Comparison of ENCODE assay signal across 17 cellular contexts in genomic region chr7:51344406-51344805, GRCh38. TPM values are rescaled to one million over a fixed set of nuclear protein-coding genes. Genes with fewer than 3 reads are reported as not detected.
A peak's percentile ranks its signal among the peaks of the same experiment; 100 is the strongest.
DNase-seq lines count a peak whose midpoint lies in the region; ATAC-seq and TF ChIP-seq lines count a peak whose summit lies in the region.
"Had no signal": no experiment of that assay in that cellular context is flagged by ENCODE, and none has a peak within 500 bp of the region (broad histone marks: within the 10 kb centered on the region; RNA-seq: fewer than 3 reads in every experiment).

No MANE protein-coding gene starts in this region.

- DNase-seq in Caco-2 = peak; percentile 67 to 73
- DNase-seq in NCI-H1105 treated with DMSO at 0.1 percent for 48 hours (lab: John Stamatoyannopoulos, UW) = peak; percentile 91
- DNase-seq in NCI-H774 (lab: John Stamatoyannopoulos, UW) = peak; percentile 68
- no peak for DNase-seq in left lung
- no peak for DNase-seq in amygdala (lab: John Stamatoyannopoulos, UW)
- DNase-seq in vagina (ENCODE audit: extremely low spot score in 2 of 2) = no peak
- no peak for DNase-seq in activated naive CD4-positive, alpha-beta T cell treated with anti-CD3 and anti-CD28 coated beads, Interleukin-2, amount 10 ng/mL, durations not matched to agents 7 days and 5 days
- DNase-seq in activated CD4-positive, CD25-positive, alpha-beta regulatory T cell treated with anti-CD3 and anti-CD28 coated beads, Interleukin-2, amount 50 U/mL, for 72 hours = no peak
- DNase-seq: activated CD4-positive, alpha-beta T cell treated with anti-CD3 and anti-CD28 coated beads, Interleukin-2, amount 50 U/mL, for 4 hours; Kasumi-1; NCI-H446; stimulated activated CD4-positive, alpha-beta T cell treated with anti-CD3 and anti-CD28 coated beads, Interleukin-12 subunit alpha, Interleukin-12 subunit beta, amount 100 ng/mL, for 4 hours had no signal

- peaks cover 22% of the 10 kb centered on the region for H3K36me3 Mint-ChIP-seq in Caco-2 (ENCODE audit: insufficient read depth, unreplicated experiment)
- H3K36me3 Mint-ChIP-seq in activated naive CD4-positive, alpha-beta T cell treated with anti-CD3 and anti-CD28 coated beads, Interleukin-2, amount 10 ng/mL, durations not matched to agents 7 days and 5 days = no peaks in the 10 kb centered on the region

- H3K27ac Mint-ChIP-seq in Caco-2 (ENCODE audit: unreplicated experiment) = peak overlapping the region; percentile 76
- no peak overlapping the region for H3K27ac Mint-ChIP-seq in activated naive CD4-positive, alpha-beta T cell treated with anti-CD3 and anti-CD28 coated beads, Interleukin-2, amount 10 ng/mL, durations not matched to agents 7 days and 5 days
- H3K27ac Mint-ChIP-seq: activated T-helper 17 cell treated with anti-CD3 and anti-CD28 coated beads, Interleukin-2, amount 50 U/mL, for 72 hours had no signal

- H3K4me1 Mint-ChIP-seq in Caco-2 (ENCODE audit: low read depth, unreplicated experiment) = peaks cover 39% of the 10 kb centered on the region
- no peaks in the 10 kb centered on the region for H3K4me1 Mint-ChIP-seq in activated naive CD4-positive, alpha-beta T cell treated with anti-CD3 and anti-CD28 coated beads, Interleukin-2, amount 10 ng/mL, durations not matched to agents 7 days and 5 days
- H3K4me1 Mint-ChIP-seq: activated T-helper 17 cell treated with anti-CD3 and anti-CD28 coated beads, Interleukin-2, amount 50 U/mL, for 72 hours had no signal

- no TSS peak for BruUV-seq in Caco-2 (replicated peaks; lab: Mats Ljungman, UMichigan)

- H3K9me3 ChIP-seq in Caco-2 (no peaks in the 10 kb centered on the region), left lung (no peaks in the 10 kb centered on the region), vagina (no peaks in the 10 kb centered on the region)
- H3K9me3 ChIP-seq: ascending aorta, suprapubic skin had no signal

- H3K4me3 ChIP-seq in Caco-2 (ENCODE audit: low read depth, low read length) = no peak overlapping the region
- no peak overlapping the region for H3K4me3 ChIP-seq in left lung
- no peak overlapping the region for H3K4me3 ChIP-seq in vagina
- H3K4me3 ChIP-seq: ascending aorta, suprapubic skin had no signal

- CTCF ChIA-PET in Caco-2 (lab: Charles Lee) = interaction anchor here (1.1 to 1.3 kb wide), 2 partner anchors 22 to 119 kb away, joined by 3 to 5 read pairs; no protein-coding TSS in a partner anchor
- CTCF ChIA-PET in activated naive CD4-positive, alpha-beta T cell treated with anti-CD3 and anti-CD28 coated beads, Interleukin-2, amount 10 ng/mL, durations not matched to agents 7 days and 5 days (lab: Charles Lee) = no interaction called here

- peak; percentile 40 for ATAC-seq in left lung
- ATAC-seq: activated T-helper 17 cell treated with anti-CD3 and anti-CD28 coated beads, Interleukin-2, amount 50 U/mL, for 72 hours had no signal

- no peaks in the 10 kb centered on the region for H3K27me3 Mint-ChIP-seq in Caco-2 (ENCODE audit: insufficient read depth, unreplicated experiment)
- H3K27me3 Mint-ChIP-seq in activated naive CD4-positive, alpha-beta T cell treated with anti-CD3 and anti-CD28 coated beads, Interleukin-2, amount 10 ng/mL, durations not matched to agents 7 days and 5 days = no peaks in the 10 kb centered on the region

- H3K9me3 Mint-ChIP-seq in Caco-2 (ENCODE audit: unreplicated experiment) = no peaks in the 10 kb centered on the region
- no peaks in the 10 kb centered on the region for H3K9me3 Mint-ChIP-seq in activated naive CD4-positive, alpha-beta T cell treated with anti-CD3 and anti-CD28 coated beads, Interleukin-2, amount 10 ng/mL, durations not matched to agents 7 days and 5 days
- H3K9me3 Mint-ChIP-seq: activated T-helper 17 cell treated with anti-CD3 and anti-CD28 coated beads, Interleukin-2, amount 50 U/mL, for 72 hours had no signal

- TF ChIP-seq POLR2A in vagina (IDR thresholded peaks at IDR 0.05) = no peak

- no peaks in the 10 kb centered on the region for H3K36me3 ChIP-seq in Caco-2 (ENCODE audit: control insufficient read depth, insufficient read depth, low read length)
- no peaks in the 10 kb centered on the region for H3K36me3 ChIP-seq in left lung
- H3K36me3 ChIP-seq in vagina = no peaks in the 10 kb centered on the region
- H3K36me3 ChIP-seq: ascending aorta, suprapubic skin had no signal

- peak overlapping the region; percentile 51 for H3K4me3 Mint-ChIP-seq in Caco-2 (ENCODE audit: unreplicated experiment)
- no peak overlapping the region for H3K4me3 Mint-ChIP-seq in activated naive CD4-positive, alpha-beta T cell treated with anti-CD3 and anti-CD28 coated beads, Interleukin-2, amount 10 ng/mL, durations not matched to agents 7 days and 5 days
- H3K4me3 Mint-ChIP-seq: activated T-helper 17 cell treated with anti-CD3 and anti-CD28 coated beads, Interleukin-2, amount 50 U/mL, for 72 hours had no signal

- H3K27me3 ChIP-seq in Caco-2 (replicated peaks; ENCODE audit: control insufficient read depth, insufficient read depth, low read length) (no peaks in the 10 kb centered on the region), left lung (no peaks in the 10 kb centered on the region), vagina (no peaks in the 10 kb centered on the region)
- H3K27me3 ChIP-seq: ascending aorta, suprapubic skin had no signal

- H3K27ac ChIP-seq in left lung = no peak overlapping the region
- H3K27ac ChIP-seq in vagina = no peak overlapping the region
- H3K27ac ChIP-seq: ascending aorta, HL-60, parathyroid adenoma, suprapubic skin had no signal

- POLR2A ChIA-PET in Caco-2 (lab: Charles Lee) = no interaction called here

- H3K4me1 ChIP-seq in Caco-2 = peaks cover 62% of the 10 kb centered on the region
- no peaks in the 10 kb centered on the region for H3K4me1 ChIP-seq in left lung
- no peaks in the 10 kb centered on the region for H3K4me1 ChIP-seq in vagina
- H3K4me1 ChIP-seq: ascending aorta, suprapubic skin had no signal

- intact Hi-C loops in Caco-2 (cut with micrococcal nuclease; ENCODE audit: unreplicated experiment) (loop anchor here (1.0 kb wide), 1 partner anchor 23 kb away; no protein-coding TSS in a partner anchor), left lung (cut with DNase I) (no loop called here), vagina (cut with DNase I) (no loop called here)

- TF ChIP-seq CTCF in Caco-2 (IDR thresholded peaks at IDR 0.05; ENCODE audit: insufficient read depth in 1 of 2, low read depth in 1 of 2, low read length in 1 of 2, severe bottlenecking in 1 of 2, unreplicated experiment in 1 of 2) (no peak), left lung (IDR thresholded peaks at IDR 0.05) (no peak), vagina (IDR thresholded peaks at IDR 0.05) (no peak)

RNA-seq across cellular contexts. Expression of gene COBL, which starts 27.8 kb away (rescaled TPM):
- total RNA-seq in Caco-2 (2022) (60.6 and 63.6 TPM in 2 replicates), left lung (10 to 100 TPM; 26.0 to 36.1 TPM), vagina (9.3 TPM)
- total RNA-seq: activated T-helper 17 cell treated with anti-CD3 and anti-CD28 coated beads, Interleukin-2, amount 50 U/mL, for 72 hours had no signal

Comparison
In these comparisons a context has a peak if more than half of its experiments do, and no peak if none do; other contexts are left out.
1. DNase-seq: peak in Caco-2 (2 of 2), NCI-H1105 treated with DMSO at 0.1 percent for 48 hours (single experiment) and NCI-H774 (single experiment); none in left lung (0 of 2), amygdala (0 of 56), vagina (0 of 2), activated naive CD4-positive, alpha-beta T cell treated with anti-CD3 and anti-CD28 coated beads, Interleukin-2, amount 10 ng/mL, durations not matched to agents 7 days and 5 days (single experiment) and activated CD4-positive, CD25-positive, alpha-beta regulatory T cell treated with anti-CD3 and anti-CD28 coated beads, Interleukin-2, amount 50 U/mL, for 72 hours (single experiment).